In genomic region chr6:41878961-41879405, GRCh38 we compare ENCODE assay signal across 19 cellular contexts. TPM values are rescaled to one million over a fixed set of nuclear protein-coding genes. Genes with fewer than 3 reads are reported as not detected.
DNase-seq lines count a peak whose midpoint lies in the region; ATAC-seq, FAIRE-seq and TF ChIP-seq lines count a peak whose summit lies in the region.
"Had no signal": no experiment of that assay in that cellular context is flagged by ENCODE, and none has a peak within 500 bp of the region (broad histone marks: within the 10 kb centered on the region; RNA-seq: fewer than 3 reads in every experiment).

No MANE protein-coding gene starts in this region.

- no peaks in the 10 kb centered on the region for H4K20me1 ChIP-seq in SK-N-SH (ENCODE audit: insufficient read depth)
- no peaks in the 10 kb centered on the region for H4K20me1 ChIP-seq in smooth muscle cell (ENCODE audit: low read depth)
- no peaks in the 10 kb centered on the region for H4K20me1 ChIP-seq in PC-9 (ENCODE audit: insufficient read depth)

- H3K9me3 ChIP-seq in SK-N-SH (no peaks in the 10 kb centered on the region), smooth muscle cell (replicated peaks; ENCODE audit: low read depth) (no peaks in the 10 kb centered on the region), PC-9 (ENCODE audit: insufficient read depth, low read depth) (no peaks in the 10 kb centered on the region), right cardiac atrium (ENCODE audit: control insufficient read depth, low read length) (no peaks in the 10 kb centered on the region)
- H3K9me3 ChIP-seq: left lung, Peyer's patch, right atrium auricular region, uterus had no signal

- intact Hi-C loops in PC-9 (cut with micrococcal nuclease; ENCODE audit: unreplicated experiment) = no loop called here
- intact Hi-C loops in right cardiac atrium (cut with DNase I) = no loop called here

- 88% methylated on average over 5 of the region's 5 CpGs for WGBS in SK-N-SH (ENCODE audit: low lambda C conversion rate)
- 70% methylated on average over 5 of the region's 5 CpGs for WGBS in smooth muscle cell (ENCODE audit: low lambda C conversion rate)
- WGBS in right cardiac atrium = 92% methylated on average over 5 of the region's 5 CpGs

- CTCF ChIA-PET in SK-N-SH (lab: Yijun Ruan, JAX) (no interaction called here), PC-9 (lab: Charles Lee) (no interaction called here)

- H3K9ac ChIP-seq in SK-N-SH = no peak overlapping the region
- no peak overlapping the region for H3K9ac ChIP-seq in smooth muscle cell (ENCODE audit: low read depth)

- no peak for FAIRE-seq in RCC 7860 (lab: Jason Lieb, UNC)

- ATAC-seq in SK-N-SH treated with all-trans-retinoic acid at 6 μM for 48 hours = no peak
- ATAC-seq in right cardiac atrium = no peak
- ATAC-seq: activated CD4-positive, alpha-beta T cell treated with anti-CD3 and anti-CD28 coated beads for 36 hours; left lung; naive thymus-derived CD8-positive, alpha-beta T cell; stimulated activated naive B cell treated with anti-CD40 and anti-IgM and Interleukin-4, amounts not matched to agents 10 μg/mL and 1 μg/mL and 100 μg/mL, for 72 hours had no signal

- TF ChIP-seq CTCF in SK-N-SH (IDR thresholded peaks at IDR 0.05) (no peak), fibroblast of mammary gland (conservative IDR thresholded peaks at IDR 0.05; ENCODE audit: control insufficient read depth, insufficient read depth, low read depth, low read length) (no peak), smooth muscle cell (IDR thresholded peaks at IDR 0.05; ENCODE audit: borderline replicate concordance, insufficient read depth, poor library complexity, severe bottlenecking) (no peak), PC-9 (conservative IDR thresholded peaks at IDR 0.05) (no peak)

- no peak for TF ChIP-seq RAD21 in SK-N-SH (IDR thresholded peaks at IDR 0.05; ENCODE audit: low read length)

- H3K79me2 ChIP-seq in SK-N-SH (ENCODE audit: insufficient read depth) = no peaks in the 10 kb centered on the region
- H3K79me2 ChIP-seq in smooth muscle cell (ENCODE audit: low read depth) = no peaks in the 10 kb centered on the region
- H3K79me2 ChIP-seq in PC-9 (ENCODE audit: low read depth) = no peaks in the 10 kb centered on the region

- DNase-seq in SK-N-SH (no peak), RCC 7860 (ENCODE audit: low spot score) (peak; percentile 16), fibroblast of mammary gland (ENCODE audit: low read depth) (peak; percentile 55), smooth muscle cell (lab: John Stamatoyannopoulos, UW; ENCODE audit: unreplicated experiment) (no peak), PC-9 (no peak), right cardiac atrium (no peak), DMS153 treated with DMSO at 0.1 percent for 48 hours (lab: John Stamatoyannopoulos, UW; ENCODE audit: unreplicated experiment) (no peak)
- DNase-seq: 8988T; activated CD4-positive, alpha-beta T cell treated with anti-CD3 and anti-CD28 coated beads for 36 hours; cerebellar nuclear complex; left lung; naive thymus-derived CD8-positive, alpha-beta T cell; NCI-H146; NCI-H524; Peyer's patch; stimulated activated naive B cell treated with anti-CD40 and anti-IgM and Interleukin-4, amounts not matched to agents 10 μg/mL and 1 μg/mL and 100 μg/mL, for 72 hours; uterus had no signal

- H3K27me3 ChIP-seq in SK-N-SH (ENCODE audit: insufficient read depth) (no peaks in the 10 kb centered on the region), smooth muscle cell (ENCODE audit: low read depth) (no peaks in the 10 kb centered on the region), PC-9 (ENCODE audit: insufficient read depth, low read depth) (no peaks in the 10 kb centered on the region), right cardiac atrium (ENCODE audit: control insufficient read depth, insufficient read depth) (no peaks in the 10 kb centered on the region)
- H3K27me3 ChIP-seq: left lung, Peyer's patch, right atrium auricular region, uterus had no signal

- POLR2A ChIA-PET in SK-N-SH (lab: Yijun Ruan, JAX) (no interaction called here), PC-9 (lab: Charles Lee; ENCODE audit: unreplicated experiment) (no interaction called here)

- H3K4me1 ChIP-seq in SK-N-SH (ENCODE audit: control insufficient read depth in 1 of 2, insufficient read depth in 2 of 2, low read depth in 1 of 2, low read length in 1 of 2) = no peaks in the 10 kb centered on the region
- H3K4me1 ChIP-seq in smooth muscle cell (ENCODE audit: low read depth) = peaks cover 6% of the 10 kb centered on the region
- H3K4me1 ChIP-seq in PC-9 (replicated peaks; ENCODE audit: insufficient read depth) = no peaks in the 10 kb centered on the region
- no peaks in the 10 kb centered on the region for H3K4me1 ChIP-seq in right cardiac atrium (ENCODE audit: control insufficient read depth, insufficient read depth, low read length)
- H3K4me1 ChIP-seq: left lung, Peyer's patch, right atrium auricular region, uterus had no signal

- H3K36me3 ChIP-seq in SK-N-SH (replicated peaks in 1 of 2; ENCODE audit: control insufficient read depth in 1 of 2, insufficient read depth in 2 of 2, low read length in 1 of 2) (no peaks in the 10 kb centered on the region), smooth muscle cell (ENCODE audit: low read depth) (no peaks in the 10 kb centered on the region), PC-9 (ENCODE audit: low read depth) (no peaks in the 10 kb centered on the region)
- H3K36me3 ChIP-seq: left lung, Peyer's patch, right atrium auricular region, uterus had no signal

- peak overlapping the region in 1 of 2 experiments; percentile 25; a peak in 2 of 4 replicates for H3K27ac ChIP-seq in SK-N-SH (ENCODE audit: low read depth in 2 of 2, low read length in 1 of 2)
- peak overlapping the region; percentile 12 for H3K27ac ChIP-seq in smooth muscle cell (ENCODE audit: low read depth)
- H3K27ac ChIP-seq in PC-9 = no peak overlapping the region
- H3K27ac ChIP-seq in right cardiac atrium (ENCODE audit: low read length) = no peak overlapping the region
- H3K27ac ChIP-seq: left lung, Peyer's patch, right atrium auricular region, uterus had no signal

- no peak overlapping the region for H2AFZ ChIP-seq in SK-N-SH (ENCODE audit: low read depth)
- H2AFZ ChIP-seq in smooth muscle cell (ENCODE audit: low read depth) = no peak overlapping the region
- H2AFZ ChIP-seq in PC-9 = no peak overlapping the region

- no peak overlapping the region for H3K4me3 ChIP-seq in SK-N-SH (ENCODE audit: low read depth in 2 of 2, low read length in 1 of 2)
- no peak overlapping the region for H3K4me3 ChIP-seq in fibroblast of mammary gland (ENCODE audit: control insufficient read depth, low read depth, low read length)
- no peak overlapping the region for H3K4me3 ChIP-seq in smooth muscle cell
- no peak overlapping the region for H3K4me3 ChIP-seq in PC-9
- no peak overlapping the region for H3K4me3 ChIP-seq in right cardiac atrium (ENCODE audit: low read length)
- H3K4me3 ChIP-seq: left lung, Peyer's patch, right atrium auricular region, uterus had no signal

- peaks cover 11% of the 10 kb centered on the region for H3F3A ChIP-seq in SK-N-SH (replicated peaks; ENCODE audit: insufficient read depth)
- no peaks in the 10 kb centered on the region for H3F3A ChIP-seq in smooth muscle cell (ENCODE audit: low read depth)
- 0 out of 2 replicates have a peak, but pooled peaks cover 6% of the 10 kb centered on the region for H3F3A ChIP-seq in PC-9 (ENCODE audit: insufficient read depth, low read depth)

- H3K4me2 ChIP-seq in SK-N-SH (0 out of 2 replicates have a peak overlapping the region, but pooled peaks have one; percentile 4), smooth muscle cell (no peak overlapping the region), PC-9 (no peak overlapping the region)

- no TSS peak for BruUV-seq in PC-9 (replicated peaks; lab: Mats Ljungman, UMichigan)

- no peaks in the 10 kb centered on the region for H3K9me2 ChIP-seq in SK-N-SH
- H3K9me2 ChIP-seq in PC-9 (ENCODE audit: insufficient read depth) = no peaks in the 10 kb centered on the region

- no peak for TF ChIP-seq EP300 in SK-N-SH (IDR thresholded peaks at IDR 0.05; ENCODE audit: borderline replicate concordance in 1 of 2, low read depth in 1 of 2, low read length in 1 of 2)

TF ChIP-seq in SK-N-SH, 30 proteins besides CTCF, POLR2A, EP300 and RAD21 (continues in another document):
- TF ChIP-seq TAF1 (IDR thresholded peaks at IDR 0.05; ENCODE audit: borderline replicate concordance, low read depth, low read length) (no peak), ELF1 (IDR thresholded peaks at IDR 0.05) (no peak), MXI1 (IDR thresholded peaks at IDR 0.05; ENCODE audit: low read depth, low read length) (no peak), NFIC (IDR thresholded peaks at IDR 0.05; ENCODE audit: borderline replicate concordance) (no peak), EZH2phosphoT487 (IDR thresholded peaks at IDR 0.05; ENCODE audit: borderline replicate concordance, low read depth) (no peak), GABPA (IDR thresholded peaks at IDR 0.05; ENCODE audit: low read depth) (no peak)

TF ChIP-seq in SK-N-SH treated with all-trans-retinoic acid at 6 μM for 48 hours, 23 proteins besides CTCF, POLR2A, EP300 and RAD21 (continues in another document):
- TF ChIP-seq TCF4 (CRISPR knock-in tag; IDR thresholded peaks at IDR 0.05; ENCODE audit: borderline replicate concordance) (no peak), ZC3H10 (CRISPR knock-in tag; IDR thresholded peaks at IDR 0.05) (no peak), TOX (CRISPR knock-in tag; IDR thresholded peaks at IDR 0.05; ENCODE audit: borderline replicate concordance) (no peak), RARB (CRISPR knock-in tag; IDR thresholded peaks at IDR 0.05) (no peak), BACH2 (CRISPR knock-in tag; IDR thresholded peaks at IDR 0.05; ENCODE audit: borderline replicate concordance) (no peak)

RNA-seq across cellular contexts. Expression of gene USP49, which starts 16.2 kb away (rescaled TPM):
- 2.4 and 3.7 TPM in 2 replicates for polyA plus RNA-seq in SK-N-SH (2012; rRNA removed)
- 1.2 and 1.4 TPM in 2 replicates for polyA plus RNA-seq in SK-N-SH (2012; cell fraction: cytosol; rRNA removed)
- polyA plus RNA-seq in SK-N-SH (2012; cell fraction: nucleus; rRNA removed) = 13.1 and 13.5 TPM in 2 replicates
- total RNA-seq in smooth muscle cell = 2.3 and 5.2 TPM in 2 replicates
- polyA plus RNA-seq in smooth muscle cell = 1.9 and 3.0 TPM in 2 replicates
- 10.9 and 13.9 TPM in 2 replicates for total RNA-seq in PC-9 (2021)
- total RNA-seq in right cardiac atrium = 1 to 10 TPM; 1.8 to 2.6 (median 2.3) TPM
- polyA plus RNA-seq in right cardiac atrium = 1.5 TPM

RNA-seq across cellular contexts. Expression of gene MED20, which starts 42.0 kb away (rescaled TPM):
- 25.1 and 29.6 TPM in 2 replicates for polyA plus RNA-seq in SK-N-SH (2012; rRNA removed)
- 26.4 and 26.6 TPM in 2 replicates for polyA plus RNA-seq in SK-N-SH (2012; cell fraction: cytosol; rRNA removed)
- polyA plus RNA-seq in SK-N-SH (2012; cell fraction: nucleus; rRNA removed) = 21.5 and 25.2 TPM in 2 replicates
- 13.2 and 13.4 TPM in 2 replicates for total RNA-seq in smooth muscle cell
- polyA plus RNA-seq in smooth muscle cell = 14.0 and 14.9 TPM in 2 replicates
- 45.8 and 61.8 TPM in 2 replicates for total RNA-seq in PC-9 (2021)
- 10 to 100 TPM; 12.6 to 16.0 (median 14.1) TPM for total RNA-seq in right cardiac atrium
- 9.4 TPM for polyA plus RNA-seq in right cardiac atrium

RNA-seq across cellular contexts. Expression of gene BYSL, which starts 42.3 kb away (rescaled TPM):
- 31.1 and 56.0 TPM in 2 replicates for polyA plus RNA-seq in SK-N-SH (2012; rRNA removed)
- polyA plus RNA-seq in SK-N-SH (2012; cell fraction: cytosol; rRNA removed) = 32.4 and 35.9 TPM in 2 replicates
- 54.5 and 56.0 TPM in 2 replicates for polyA plus RNA-seq in SK-N-SH (2012; cell fraction: nucleus; rRNA removed)
- total RNA-seq in smooth muscle cell = 10.8 and 11.4 TPM in 2 replicates
- 23.8 and 26.2 TPM in 2 replicates for polyA plus RNA-seq in smooth muscle cell
- total RNA-seq in PC-9 (2021) = 33.0 and 36.5 TPM in 2 replicates
- 10 to 100 TPM in 2 of 4 donors, 1 to 10 TPM in 2; 7.4 to 12.4 (median 9.5) TPM for total RNA-seq in right cardiac atrium
- polyA plus RNA-seq in right cardiac atrium = 6.5 TPM

Comparison
In these comparisons a context has a peak if more than half of its experiments do, and no peak if none do; other contexts are left out.
1. DNase-seq: peak in RCC 7860 (single experiment) and fibroblast of mammary gland (single experiment); none in SK-N-SH (single experiment), smooth muscle cell (single experiment), PC-9 (0 of 2), right cardiac atrium (0 of 3) and DMS153 treated with DMSO at 0.1 percent for 48 hours (single experiment).